Comparison of ENCODE assay signal across 9 cellular contexts in genomic region chr14:35398095-35398584, GRCh38. TPM values are rescaled to one million over a fixed set of nuclear protein-coding genes. Genes with fewer than 3 reads are reported as not detected.
DNase-seq lines count a peak whose midpoint lies in the region; ATAC-seq, FAIRE-seq and TF ChIP-seq lines count a peak whose summit lies in the region.
"Had no signal": no experiment of that assay in that cellular context is flagged by ENCODE, and none has a peak within 500 bp of the region (broad histone marks: within the 10 kb centered on the region; RNA-seq: fewer than 3 reads in every experiment).

No MANE protein-coding gene starts in this region.

- no peak overlapping the region for H3K9ac ChIP-seq in HUES6 (ENCODE audit: low read length)

- 0 out of 2 replicates have a peak overlapping the region, but pooled peaks have one; percentile 39 for H3K27ac ChIP-seq in HUES6 (ENCODE audit: low read depth, low read length)
- H3K27ac ChIP-seq in VCaP = peak overlapping the region; percentile 100

- no peaks in the 10 kb centered on the region for H3K9me3 ChIP-seq in HUES6 (ENCODE audit: control insufficient read depth, insufficient read depth, low read depth, low read length)

- peak overlapping the region; percentile 68 for H3K27ac Mint-ChIP-seq in stimulated activated memory B cell treated with anti-CD40 and anti-IgM and Interleukin-4, amounts not matched to agents 10 μg/mL and 1 μg/mL and 100 μg/mL, for 72 hours

- no peaks in the 10 kb centered on the region for H3K9me3 Mint-ChIP-seq in stimulated activated memory B cell treated with anti-CD40 and anti-IgM and Interleukin-4, amounts not matched to agents 10 μg/mL and 1 μg/mL and 100 μg/mL, for 72 hours

- no peak; the same call in 1 of the 2 replicates for TF ChIP-seq POLR2A in GM12892 (IDR thresholded peaks at IDR 0.05; ENCODE audit: low read depth, low read length)

- ATAC-seq in left cardiac atrium = peak; percentile 0 to 27
- ATAC-seq in stimulated activated memory B cell treated with anti-CD40 and anti-IgM and Interleukin-4, amounts not matched to agents 10 μg/mL and 1 μg/mL and 100 μg/mL, for 72 hours = no peak

- peaks cover 32% of the 10 kb centered on the region for H3K36me3 ChIP-seq in HUES6 (ENCODE audit: control insufficient read depth, insufficient read depth, low read length)

- peaks cover 68% of the 10 kb centered on the region for H3K4me1 Mint-ChIP-seq in stimulated activated memory B cell treated with anti-CD40 and anti-IgM and Interleukin-4, amounts not matched to agents 10 μg/mL and 1 μg/mL and 100 μg/mL, for 72 hours

- no peak overlapping the region for H3K4me3 Mint-ChIP-seq in stimulated activated memory B cell treated with anti-CD40 and anti-IgM and Interleukin-4, amounts not matched to agents 10 μg/mL and 1 μg/mL and 100 μg/mL, for 72 hours

- intact Hi-C loops in left cardiac atrium (cut with DNase I) = no loop called here

- no peak overlapping the region for H3K4me3 ChIP-seq in HUES6 (ENCODE audit: low read depth, low read length)
- H3K4me3 ChIP-seq: lung had no signal

- TF ChIP-seq CTCF in VCaP (conservative IDR thresholded peaks at IDR 0.05) = no peak

- H3K36me3 Mint-ChIP-seq in stimulated activated memory B cell treated with anti-CD40 and anti-IgM and Interleukin-4, amounts not matched to agents 10 μg/mL and 1 μg/mL and 100 μg/mL, for 72 hours = peaks cover 34% of the 10 kb centered on the region

- FAIRE-seq in GM12892 (lab: Jason Lieb, UNC) = no peak
- FAIRE-seq: astrocyte had no signal

- DNase-seq in left cardiac atrium = no peak
- DNase-seq in UCSD-AML1 (lab: John Stamatoyannopoulos, UW; ENCODE audit: unreplicated experiment) = no peak
- DNase-seq in GM12892 (ENCODE audit: insufficient read length) = no peak
- no peak for DNase-seq in foreskin melanocyte

- no peaks in the 10 kb centered on the region for H3K27me3 Mint-ChIP-seq in stimulated activated memory B cell treated with anti-CD40 and anti-IgM and Interleukin-4, amounts not matched to agents 10 μg/mL and 1 μg/mL and 100 μg/mL, for 72 hours

- H3K4me1 ChIP-seq in HUES6 (ENCODE audit: control insufficient read depth, insufficient read depth, low read length) = peaks cover 35% of the 10 kb centered on the region

- H3K27me3 ChIP-seq in HUES6 (ENCODE audit: control insufficient read depth, insufficient read depth, low read length) = no peaks in the 10 kb centered on the region

RNA-seq across cellular contexts. Expression of gene NFKBIA, which starts 6.4 kb away (rescaled TPM):
- 100 to 1,000 TPM in 1 of 2 donors, 10 to 100 TPM in 1; 99.0 to 103 TPM for total RNA-seq in left cardiac atrium
- 229 TPM for polyA plus RNA-seq in GM12892 (2012; ENCODE audit: missing spikeins)
